Comparison of ENCODE assay signal across 11 cellular contexts in genomic region chr21:45887121-45887611, GRCh38.
DNase-seq lines count a peak whose midpoint lies in the region; ATAC-seq and TF ChIP-seq lines count a peak whose summit lies in the region.
"Had no signal": no experiment of that assay in that cellular context is flagged by ENCODE, and none has a peak within 500 bp of the region (broad histone marks: within the 10 kb centered on the region; RNA-seq: fewer than 3 reads in every experiment).

No MANE protein-coding gene starts in this region.

- H3K27ac Mint-ChIP-seq in activated T-cell treated with anti-CD3 and anti-CD28 coated beads, Interleukin-2, amount 50 U/mL, for 24 hours: peak overlapping the region; percentile 84
- H3K27ac Mint-ChIP-seq in activated T-helper 2 cell treated with anti-CD3 and anti-CD28 coated beads, Interferon-gamma antibody, Interleukin-2, Interleukin-4, amounts not matched to agents 10 μg/mL and 5 μg/mL and 100 μg/mL, durations not matched to agents 14 hours and 24 hours and 36 hours: peak overlapping the region; percentile 4
- H3K27ac Mint-ChIP-seq in stimulated activated effector memory CD8-positive, alpha-beta T cell treated with anti-CD3 and anti-CD28 coated beads, Interleukin-12 subunit alpha, Interleukin-12 subunit beta, amount 100 ng/mL, for 72 hours: peak overlapping the region; percentile 95

- H3K27me3 Mint-ChIP-seq in activated T-cell treated with anti-CD3 and anti-CD28 coated beads, Interleukin-2, amount 50 U/mL, for 24 hours: no peaks in the 10 kb centered on the region
- peaks cover 27% of the 10 kb centered on the region for H3K27me3 Mint-ChIP-seq in activated T-helper 2 cell treated with anti-CD3 and anti-CD28 coated beads, Interferon-gamma antibody, Interleukin-2, Interleukin-4, amounts not matched to agents 10 μg/mL and 5 μg/mL and 100 μg/mL, durations not matched to agents 14 hours and 24 hours and 36 hours (ENCODE audit: low read depth)

- peak overlapping the region in 9 of 10 donors; percentile 6 to 94 (median 74) for H3K27ac ChIP-seq in heart right ventricle
- H3K27ac ChIP-seq in prostate gland: peak overlapping the region in 1 of 2 donors; percentile 38

- peak; percentile 21 to 88 (median 70) for ATAC-seq in heart right ventricle
- ATAC-seq in stimulated activated effector memory CD8-positive, alpha-beta T cell treated with anti-CD3 and anti-CD28 coated beads, Interleukin-12 subunit alpha, Interleukin-12 subunit beta, amount 100 ng/mL, for 72 hours: no peak
- no peak for ATAC-seq in HG03175 (IDR thresholded peaks at IDR 0.05; ENCODE audit: unreplicated experiment)
- ATAC-seq: K562, PC-3 had no signal

- H3K27me3 ChIP-seq in heart right ventricle (peaks cover 0 to 11% (median 0%) of the 10 kb centered on the region in 7 donors), prostate gland (replicated peaks; ENCODE audit: insufficient read depth) (no peaks in the 10 kb centered on the region)

- no peaks in the 10 kb centered on the region for H3K36me3 Mint-ChIP-seq in activated T-cell treated with anti-CD3 and anti-CD28 coated beads, Interleukin-2, amount 50 U/mL, for 24 hours (ENCODE audit: low read depth)
- H3K36me3 Mint-ChIP-seq in activated T-helper 2 cell treated with anti-CD3 and anti-CD28 coated beads, Interferon-gamma antibody, Interleukin-2, Interleukin-4, amounts not matched to agents 10 μg/mL and 5 μg/mL and 100 μg/mL, durations not matched to agents 14 hours and 24 hours and 36 hours (ENCODE audit: low read depth): peaks cover 9% of the 10 kb centered on the region
- H3K36me3 Mint-ChIP-seq in stimulated activated effector memory CD8-positive, alpha-beta T cell treated with anti-CD3 and anti-CD28 coated beads, Interleukin-12 subunit alpha, Interleukin-12 subunit beta, amount 100 ng/mL, for 72 hours: peaks cover 11% of the 10 kb centered on the region

- no peak overlapping the region for H3K4me3 ChIP-seq in heart right ventricle
- no peak overlapping the region for H3K4me3 ChIP-seq in prostate gland
- H3K4me3 ChIP-seq: K562 had no signal

- peaks cover 91% of the 10 kb centered on the region for H3K4me1 Mint-ChIP-seq in activated T-cell treated with anti-CD3 and anti-CD28 coated beads, Interleukin-2, amount 50 U/mL, for 24 hours (ENCODE audit: low read depth)
- H3K4me1 Mint-ChIP-seq in activated T-helper 2 cell treated with anti-CD3 and anti-CD28 coated beads, Interferon-gamma antibody, Interleukin-2, Interleukin-4, amounts not matched to agents 10 μg/mL and 5 μg/mL and 100 μg/mL, durations not matched to agents 14 hours and 24 hours and 36 hours (ENCODE audit: low read depth): peaks cover 57% of the 10 kb centered on the region
- H3K4me1 Mint-ChIP-seq in stimulated activated effector memory CD8-positive, alpha-beta T cell treated with anti-CD3 and anti-CD28 coated beads, Interleukin-12 subunit alpha, Interleukin-12 subunit beta, amount 100 ng/mL, for 72 hours: peaks cover 40% of the 10 kb centered on the region

- DNase-seq in activated T-cell treated with anti-CD3 and anti-CD28 coated beads, Interleukin-2, amount 50 U/mL, for 24 hours: no peak
- no peak for DNase-seq in activated T-cell treated with anti-CD3 and anti-CD28 coated beads, Interleukin-2, amount 50 U/mL, for 1 hour
- no peak for DNase-seq in activated T-helper 2 cell treated with anti-CD3 and anti-CD28 coated beads, Interferon-gamma antibody, Interleukin-2, Interleukin-4, amounts not matched to agents 10 μg/mL and 5 μg/mL and 100 μg/mL, durations not matched to agents 14 hours and 24 hours and 36 hours (ENCODE audit: low spot score)
- peak; percentile 25 to 64 for DNase-seq in heart right ventricle
- DNase-seq in stimulated activated effector memory CD8-positive, alpha-beta T cell treated with anti-CD3 and anti-CD28 coated beads, Interleukin-12 subunit alpha, Interleukin-12 subunit beta, amount 100 ng/mL, for 72 hours (ENCODE audit: low spot score in 2 of 2): no peak
- DNase-seq in NCI-H2107 (lab: John Stamatoyannopoulos, UW): no peak
- DNase-seq in prostate gland (ENCODE audit: low spot score): no peak
- DNase-seq: AML-193, PC-3 had no signal

- H3K4me1 ChIP-seq in heart right ventricle (peaks cover 10 to 38% (median 22%) of the 10 kb centered on the region in 9 donors), prostate gland (replicated peaks) (peaks cover 6% of the 10 kb centered on the region)

- TF ChIP-seq POLR2A in prostate gland (IDR thresholded peaks at IDR 0.05): no peak

- H3K4me3 Mint-ChIP-seq in activated T-cell treated with anti-CD3 and anti-CD28 coated beads, Interleukin-2, amount 50 U/mL, for 24 hours: peak overlapping the region; percentile 11
- no peak overlapping the region for H3K4me3 Mint-ChIP-seq in activated T-helper 2 cell treated with anti-CD3 and anti-CD28 coated beads, Interferon-gamma antibody, Interleukin-2, Interleukin-4, amounts not matched to agents 10 μg/mL and 5 μg/mL and 100 μg/mL, durations not matched to agents 14 hours and 24 hours and 36 hours (ENCODE audit: low read depth)
- no peak overlapping the region for H3K4me3 Mint-ChIP-seq in stimulated activated effector memory CD8-positive, alpha-beta T cell treated with anti-CD3 and anti-CD28 coated beads, Interleukin-12 subunit alpha, Interleukin-12 subunit beta, amount 100 ng/mL, for 72 hours

- 50 to 52% methylated on average over 6 of the region's 6 CpGs for WGBS in heart right ventricle, 2 donors
- 40% methylated on average over 6 of the region's 6 CpGs for WGBS in prostate gland

- H3K9me3 Mint-ChIP-seq in activated T-cell treated with anti-CD3 and anti-CD28 coated beads, Interleukin-2, amount 50 U/mL, for 24 hours: no peaks in the 10 kb centered on the region
- H3K9me3 Mint-ChIP-seq in activated T-helper 2 cell treated with anti-CD3 and anti-CD28 coated beads, Interferon-gamma antibody, Interleukin-2, Interleukin-4, amounts not matched to agents 10 μg/mL and 5 μg/mL and 100 μg/mL, durations not matched to agents 14 hours and 24 hours and 36 hours: peaks cover 8% of the 10 kb centered on the region
- peaks cover 6% of the 10 kb centered on the region for H3K9me3 Mint-ChIP-seq in stimulated activated effector memory CD8-positive, alpha-beta T cell treated with anti-CD3 and anti-CD28 coated beads, Interleukin-12 subunit alpha, Interleukin-12 subunit beta, amount 100 ng/mL, for 72 hours

- intact Hi-C loops in activated T-helper 2 cell treated with anti-CD3 and anti-CD28 coated beads, Interferon-gamma antibody, Interleukin-2, Interleukin-4, amounts not matched to agents 10 μg/mL and 5 μg/mL and 100 μg/mL, durations not matched to agents 14 hours and 24 hours and 36 hours (cut with micrococcal nuclease): loop anchor here (2.0 kb wide), 1 partner anchor 68 kb away; no protein-coding TSS in a partner anchor
- intact Hi-C loops in heart right ventricle (cut with DNase I): loop anchor here in 2 of 10 donors (5.0 kb wide), 2 partner anchors 35 to 55 kb away; no protein-coding TSS in a partner anchor
- intact Hi-C loops in prostate gland (cut with DNase I): no loop called here

- TF ChIP-seq CTCF in heart right ventricle (IDR thresholded peaks at IDR 0.05) (no peak), prostate gland (IDR thresholded peaks at IDR 0.05) (no peak)

- H3K36me3 ChIP-seq in heart right ventricle (no peaks in the 10 kb centered on the region), prostate gland (no peaks in the 10 kb centered on the region)

- H3K9me3 ChIP-seq in heart right ventricle: no peaks in the 10 kb centered on the region
- no peaks in the 10 kb centered on the region for H3K9me3 ChIP-seq in prostate gland

Comparison
In these comparisons a context has a peak if more than half of its experiments do, and no peak if none do; other contexts are left out.
1. DNase-seq: peak in heart right ventricle (2 of 2); none in activated T-cell treated with anti-CD3 and anti-CD28 coated beads, Interleukin-2, amount 50 U/mL, for 24 hours (single experiment), activated T-cell treated with anti-CD3 and anti-CD28 coated beads, Interleukin-2, amount 50 U/mL, for 1 hour (single experiment), activated T-helper 2 cell treated with anti-CD3 and anti-CD28 coated beads, Interferon-gamma antibody, Interleukin-2, Interleukin-4, amounts not matched to agents 10 μg/mL and 5 μg/mL and 100 μg/mL, durations not matched to agents 14 hours and 24 hours and 36 hours (single experiment), stimulated activated effector memory CD8-positive, alpha-beta T cell treated with anti-CD3 and anti-CD28 coated beads, Interleukin-12 subunit alpha, Interleukin-12 subunit beta, amount 100 ng/mL, for 72 hours (0 of 2), NCI-H2107 (single experiment) and prostate gland (single experiment).
2. H3K27ac Mint-ChIP-seq: peak in every context shown above with its lines; median percentile 95 in stimulated activated effector memory CD8-positive, alpha-beta T cell treated with anti-CD3 and anti-CD28 coated beads, Interleukin-12 subunit alpha, Interleukin-12 subunit beta, amount 100 ng/mL, for 72 hours; 84 in activated T-cell treated with anti-CD3 and anti-CD28 coated beads, Interleukin-2, amount 50 U/mL, for 24 hours; 4 in activated T-helper 2 cell treated with anti-CD3 and anti-CD28 coated beads, Interferon-gamma antibody, Interleukin-2, Interleukin-4, amounts not matched to agents 10 μg/mL and 5 μg/mL and 100 μg/mL, durations not matched to agents 14 hours and 24 hours and 36 hours.
3. ATAC-seq: peak in heart right ventricle (8 of 8); none in stimulated activated effector memory CD8-positive, alpha-beta T cell treated with anti-CD3 and anti-CD28 coated beads, Interleukin-12 subunit alpha, Interleukin-12 subunit beta, amount 100 ng/mL, for 72 hours (single experiment) and HG03175 (single experiment).